8 cellular contexts compared by ENCODE assay signal in the genomic region with DNA sequence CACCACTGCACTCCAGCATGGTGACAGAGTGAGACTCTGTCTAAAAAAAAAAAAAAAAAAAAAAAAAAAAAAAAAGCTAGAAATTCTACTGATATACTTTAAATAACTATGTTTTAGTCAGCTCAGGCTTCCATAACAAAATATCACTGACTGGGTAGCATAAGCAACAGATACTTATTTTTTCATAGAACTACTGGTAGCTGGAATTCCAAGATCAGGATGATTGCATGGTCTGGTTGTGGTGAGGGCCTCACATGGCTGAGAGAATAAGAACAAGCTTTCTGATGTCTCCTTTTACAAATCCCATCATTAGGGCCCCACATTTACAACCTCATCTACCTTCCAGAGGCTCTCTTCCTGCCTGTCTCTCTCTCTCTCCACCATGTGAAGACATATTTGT.
"Had no signal": no experiment of that assay in that cellular context is flagged by ENCODE, and none has a peak within 500 bp of the region (broad histone marks: within the 10 kb centered on the region; RNA-seq: fewer than 3 reads in every experiment).

No MANE protein-coding gene starts in this region.

- H3K4me1 Mint-ChIP-seq: H9 had no signal

- H3K27ac ChIP-seq: GM23248 had no signal

- H3K9ac ChIP-seq: GM23248 had no signal

- H2AFZ ChIP-seq: GM23248 had no signal

- H3K4me3 ChIP-seq: GM23248, K562 had no signal

- DNase-seq: GM23248, H9, HCEC 1CT, IMR-90 had no signal

- ATAC-seq: K562 had no signal

- H3K27ac Mint-ChIP-seq: H9 had no signal

- H3K4me3 Mint-ChIP-seq: H9 had no signal

- FAIRE-seq: H1, H54, HTR-8/SVneo, K562 had no signal
